In the genomic region with DNA sequence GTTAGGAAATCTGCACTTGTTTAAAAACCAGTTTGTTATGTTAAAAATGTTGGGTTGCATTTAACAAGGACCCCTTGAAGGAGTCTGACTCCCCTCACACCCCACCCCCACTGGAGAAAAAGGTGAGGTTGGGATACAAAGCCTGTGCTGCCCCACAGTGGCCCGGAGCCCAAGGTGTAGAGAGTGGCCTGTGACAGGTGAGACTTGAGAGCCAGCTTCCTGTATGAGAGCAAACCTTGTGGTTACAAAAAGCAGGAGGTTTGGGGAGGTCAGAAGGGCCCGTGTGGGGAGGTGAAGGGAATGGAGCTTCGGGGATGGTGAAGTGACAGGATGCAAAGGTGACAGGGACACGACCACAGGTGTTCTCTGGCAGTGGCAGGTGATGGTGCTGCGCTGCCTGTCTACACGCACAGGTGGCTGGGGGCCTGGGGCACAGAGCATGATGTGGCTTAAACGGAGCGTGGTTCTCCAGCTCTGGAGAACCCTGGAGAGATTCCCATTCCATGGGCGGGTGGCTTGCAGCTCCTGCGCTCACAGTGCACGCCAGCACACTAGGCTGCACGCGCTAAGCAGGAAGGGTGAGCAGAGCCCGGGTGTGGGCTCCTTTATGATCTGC, we compare ENCODE assay signal across 1 cellular context.
TF ChIP-seq lines count a peak whose summit lies in the region.

No MANE protein-coding gene starts in this region.

TF ChIP-seq in GM23338, 12 proteins besides CTCF, POLR2A, EP300 and RAD21 (continued from another document):
- TF ChIP-seq, protein P1, sequence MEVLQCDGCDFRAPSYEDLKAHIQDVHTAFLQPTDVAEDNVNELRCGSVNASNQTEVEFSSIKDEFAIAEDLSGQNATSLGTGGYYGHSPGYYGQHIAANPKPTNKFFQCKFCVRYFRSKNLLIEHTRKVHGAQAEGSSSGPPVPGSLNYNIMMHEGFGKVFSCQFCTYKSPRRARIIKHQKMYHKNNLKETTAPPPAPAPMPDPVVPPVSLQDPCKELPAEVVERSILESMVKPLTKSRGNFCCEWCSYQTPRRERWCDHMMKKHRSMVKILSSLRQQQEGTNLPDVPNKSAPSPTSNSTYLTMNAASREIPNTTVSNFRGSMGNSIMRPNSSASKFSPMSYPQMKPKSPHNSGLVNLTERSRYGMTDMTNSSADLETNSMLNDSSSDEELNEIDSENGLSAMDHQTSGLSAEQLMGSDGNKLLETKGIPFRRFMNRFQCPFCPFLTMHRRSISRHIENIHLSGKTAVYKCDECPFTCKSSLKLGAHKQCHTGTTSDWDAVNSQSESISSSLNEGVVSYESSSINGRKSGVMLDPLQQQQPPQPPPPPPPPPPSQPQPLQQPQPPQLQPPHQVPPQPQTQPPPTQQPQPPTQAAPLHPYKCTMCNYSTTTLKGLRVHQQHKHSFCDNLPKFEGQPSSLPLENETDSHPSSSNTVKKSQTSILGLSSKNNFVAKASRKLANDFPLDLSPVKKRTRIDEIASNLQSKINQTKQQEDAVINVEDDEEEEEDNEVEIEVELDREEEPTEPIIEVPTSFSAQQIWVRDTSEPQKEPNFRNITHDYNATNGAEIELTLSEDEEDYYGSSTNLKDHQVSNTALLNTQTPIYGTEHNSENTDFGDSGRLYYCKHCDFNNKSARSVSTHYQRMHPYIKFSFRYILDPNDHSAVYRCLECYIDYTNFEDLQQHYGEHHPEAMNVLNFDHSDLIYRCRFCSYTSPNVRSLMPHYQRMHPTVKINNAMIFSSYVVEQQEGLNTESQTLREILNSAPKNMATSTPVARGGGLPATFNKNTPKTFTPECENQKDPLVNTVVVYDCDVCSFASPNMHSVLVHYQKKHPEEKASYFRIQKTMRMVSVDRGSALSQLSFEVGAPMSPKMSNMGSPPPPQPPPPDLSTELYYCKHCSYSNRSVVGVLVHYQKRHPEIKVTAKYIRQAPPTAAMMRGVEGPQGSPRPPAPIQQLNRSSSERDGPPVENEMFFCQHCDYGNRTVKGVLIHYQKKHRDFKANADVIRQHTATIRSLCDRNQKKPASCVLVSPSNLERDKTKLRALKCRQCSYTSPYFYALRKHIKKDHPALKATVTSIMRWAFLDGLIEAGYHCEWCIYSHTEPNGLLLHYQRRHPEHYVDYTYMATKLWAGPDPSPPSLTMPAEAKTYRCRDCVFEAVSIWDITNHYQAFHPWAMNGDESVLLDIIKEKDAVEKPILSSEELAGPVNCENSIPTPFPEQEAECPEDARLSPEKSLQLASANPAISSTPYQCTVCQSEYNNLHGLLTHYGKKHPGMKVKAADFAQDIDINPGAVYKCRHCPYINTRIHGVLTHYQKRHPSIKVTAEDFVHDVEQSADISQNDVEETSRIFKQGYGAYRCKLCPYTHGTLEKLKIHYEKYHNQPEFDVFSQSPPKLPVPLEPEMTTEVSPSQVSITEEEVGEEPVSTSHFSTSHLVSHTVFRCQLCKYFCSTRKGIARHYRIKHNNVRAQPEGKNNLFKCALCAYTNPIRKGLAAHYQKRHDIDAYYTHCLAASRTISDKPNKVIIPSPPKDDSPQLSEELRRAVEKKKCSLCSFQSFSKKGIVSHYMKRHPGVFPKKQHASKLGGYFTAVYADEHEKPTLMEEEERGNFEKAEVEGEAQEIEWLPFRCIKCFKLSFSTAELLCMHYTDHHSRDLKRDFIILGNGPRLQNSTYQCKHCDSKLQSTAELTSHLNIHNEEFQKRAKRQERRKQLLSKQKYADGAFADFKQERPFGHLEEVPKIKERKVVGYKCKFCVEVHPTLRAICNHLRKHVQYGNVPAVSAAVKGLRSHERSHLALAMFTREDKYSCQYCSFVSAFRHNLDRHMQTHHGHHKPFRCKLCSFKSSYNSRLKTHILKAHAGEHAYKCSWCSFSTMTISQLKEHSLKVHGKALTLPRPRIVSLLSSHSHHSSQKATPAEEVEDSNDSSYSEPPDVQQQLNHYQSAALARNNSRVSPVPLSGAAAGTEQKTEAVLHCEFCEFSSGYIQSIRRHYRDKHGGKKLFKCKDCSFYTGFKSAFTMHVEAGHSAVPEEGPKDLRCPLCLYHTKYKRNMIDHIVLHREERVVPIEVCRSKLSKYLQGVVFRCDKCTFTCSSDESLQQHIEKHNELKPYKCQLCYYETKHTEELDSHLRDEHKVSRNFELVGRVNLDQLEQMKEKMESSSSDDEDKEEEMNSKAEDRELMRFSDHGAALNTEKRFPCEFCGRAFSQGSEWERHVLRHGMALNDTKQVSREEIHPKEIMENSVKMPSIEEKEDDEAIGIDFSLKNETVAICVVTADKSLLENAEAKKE (CRISPR knock-in tag; IDR thresholded peaks at IDR 0.05), result no peak
- TF ChIP-seq ZNF114 (CRISPR knock-in tag; IDR thresholded peaks at IDR 0.05) (no peak), EZH2phosphoT487 (IDR thresholded peaks at IDR 0.05; ENCODE audit: unreplicated experiment) (no peak), ETS1 (IDR thresholded peaks at IDR 0.05) (no peak), EZH2 (IDR thresholded peaks at IDR 0.05; ENCODE audit: low read depth, unreplicated experiment) (no peak), POLR2AphosphoS5 (IDR thresholded peaks at IDR 0.05; ENCODE audit: low read depth) (no peak), STAT1 (IDR thresholded peaks at IDR 0.05; ENCODE audit: unreplicated experiment) (no peak)
- TF ChIP-seq, protein P2, sequence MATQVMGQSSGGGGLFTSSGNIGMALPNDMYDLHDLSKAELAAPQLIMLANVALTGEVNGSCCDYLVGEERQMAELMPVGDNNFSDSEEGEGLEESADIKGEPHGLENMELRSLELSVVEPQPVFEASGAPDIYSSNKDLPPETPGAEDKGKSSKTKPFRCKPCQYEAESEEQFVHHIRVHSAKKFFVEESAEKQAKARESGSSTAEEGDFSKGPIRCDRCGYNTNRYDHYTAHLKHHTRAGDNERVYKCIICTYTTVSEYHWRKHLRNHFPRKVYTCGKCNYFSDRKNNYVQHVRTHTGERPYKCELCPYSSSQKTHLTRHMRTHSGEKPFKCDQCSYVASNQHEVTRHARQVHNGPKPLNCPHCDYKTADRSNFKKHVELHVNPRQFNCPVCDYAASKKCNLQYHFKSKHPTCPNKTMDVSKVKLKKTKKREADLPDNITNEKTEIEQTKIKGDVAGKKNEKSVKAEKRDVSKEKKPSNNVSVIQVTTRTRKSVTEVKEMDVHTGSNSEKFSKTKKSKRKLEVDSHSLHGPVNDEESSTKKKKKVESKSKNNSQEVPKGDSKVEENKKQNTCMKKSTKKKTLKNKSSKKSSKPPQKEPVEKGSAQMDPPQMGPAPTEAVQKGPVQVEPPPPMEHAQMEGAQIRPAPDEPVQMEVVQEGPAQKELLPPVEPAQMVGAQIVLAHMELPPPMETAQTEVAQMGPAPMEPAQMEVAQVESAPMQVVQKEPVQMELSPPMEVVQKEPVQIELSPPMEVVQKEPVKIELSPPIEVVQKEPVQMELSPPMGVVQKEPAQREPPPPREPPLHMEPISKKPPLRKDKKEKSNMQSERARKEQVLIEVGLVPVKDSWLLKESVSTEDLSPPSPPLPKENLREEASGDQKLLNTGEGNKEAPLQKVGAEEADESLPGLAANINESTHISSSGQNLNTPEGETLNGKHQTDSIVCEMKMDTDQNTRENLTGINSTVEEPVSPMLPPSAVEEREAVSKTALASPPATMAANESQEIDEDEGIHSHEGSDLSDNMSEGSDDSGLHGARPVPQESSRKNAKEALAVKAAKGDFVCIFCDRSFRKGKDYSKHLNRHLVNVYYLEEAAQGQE (IDR thresholded peaks at IDR 0.05; ENCODE audit: unreplicated experiment), result no peak
